Comparison of ENCODE assay signal across 1 cellular context in genomic region chr3:58049143-58049785, GRCh38.
A peak's percentile ranks its signal among the peaks of the same experiment; 100 is the strongest.
TF ChIP-seq lines count a peak whose summit lies in the region.

No MANE protein-coding gene starts in this region.

TF ChIP-seq in HepG2, 621 proteins besides CTCF, POLR2A, EP300 and RAD21 (continued from another document and continues in another):
- peak; percentile 50; the same call in 1 of the 2 replicates for TF ChIP-seq BORCS8-MEF2B (CRISPR knock-in tag; IDR thresholded peaks at IDR 0.05)
- TF ChIP-seq SUZ12 (IDR thresholded peaks at IDR 0.05; ENCODE audit: low read depth, low read length) = no peak
- no peak for TF ChIP-seq ZNF781 (CRISPR knock-in tag; IDR thresholded peaks at IDR 0.05; ENCODE audit: borderline replicate concordance, not compliant biosample characterization)
- no peak for TF ChIP-seq ZNF777 (CRISPR knock-in tag; IDR thresholded peaks at IDR 0.05)
- TF ChIP-seq TARDBP (CRISPR knock-in tag; IDR thresholded peaks at IDR 0.05) = peak; percentile 86; the same call in 1 of the 2 replicates
- peak; percentile 69; the same call in 1 of the 2 replicates for TF ChIP-seq YEATS2 (CRISPR knock-in tag; IDR thresholded peaks at IDR 0.05; ENCODE audit: borderline replicate concordance)
- 0 out of 2 replicates have a peak, but pooled peaks have one; percentile 14 for TF ChIP-seq RFX3 (CRISPR knock-in tag; IDR thresholded peaks at IDR 0.05)
- peak; percentile 61; the same call in 1 of the 2 replicates for TF ChIP-seq HNF1A (IDR thresholded peaks at IDR 0.05; ENCODE audit: low read depth)
- peak; percentile 86 for TF ChIP-seq HNF1A (CRISPR knock-in tag; IDR thresholded peaks at IDR 0.05; ENCODE audit: borderline replicate concordance)
- TF ChIP-seq DRAP1 (CRISPR knock-in tag; IDR thresholded peaks at IDR 0.05) = peak; percentile 81
- TF ChIP-seq ZNF251 (CRISPR knock-in tag; IDR thresholded peaks at IDR 0.05) = no peak
- TF ChIP-seq ISL2 (CRISPR knock-in tag; IDR thresholded peaks at IDR 0.05) = peak; percentile 90
- TF ChIP-seq PLRG1 (conservative IDR thresholded peaks at IDR 0.05) = no peak
- TF ChIP-seq AHDC1 (CRISPR knock-in tag; IDR thresholded peaks at IDR 0.05; ENCODE audit: borderline replicate concordance) = peak; percentile 68; the same call in 1 of the 2 replicates
- peak; percentile 64; the same call in 1 of the 2 replicates for TF ChIP-seq TGIF2 (CRISPR knock-in tag; IDR thresholded peaks at IDR 0.05)
- no peak for TF ChIP-seq CENPX (CRISPR knock-in tag; IDR thresholded peaks at IDR 0.05)
- no peak for TF ChIP-seq AGO1 (IDR thresholded peaks at IDR 0.05; ENCODE audit: low read depth, low read length, poor library complexity, severe bottlenecking)
- peak; percentile 74 for TF ChIP-seq PPARG (CRISPR knock-in tag; conservative IDR thresholded peaks at IDR 0.05)
- TF ChIP-seq ZMYM4 (CRISPR knock-in tag; IDR thresholded peaks at IDR 0.05) = peak; percentile 78
- TF ChIP-seq ZGPAT (CRISPR knock-in tag; IDR thresholded peaks at IDR 0.05) = peak; percentile 84
- TF ChIP-seq ZNF276 (CRISPR knock-in tag; IDR thresholded peaks at IDR 0.05; ENCODE audit: low read depth) = 0 out of 2 replicates have a peak, but pooled peaks have one; percentile 32
- TF ChIP-seq ZBTB20 (CRISPR knock-in tag; IDR thresholded peaks at IDR 0.05; ENCODE audit: borderline replicate concordance, low read depth) = peak; percentile 23; the same call in 1 of the 2 replicates
- no peak for TF ChIP-seq ZNF207 (IDR thresholded peaks at IDR 0.05; ENCODE audit: borderline replicate concordance)
- TF ChIP-seq HIC2 (CRISPR knock-in tag; IDR thresholded peaks at IDR 0.05; ENCODE audit: low read depth) = 0 out of 2 replicates have a peak, but pooled peaks have one; percentile 20
- peak; percentile 88 for TF ChIP-seq PHF21A (CRISPR knock-in tag; IDR thresholded peaks at IDR 0.05)
- no peak for TF ChIP-seq SMAD9 (CRISPR knock-in tag; IDR thresholded peaks at IDR 0.05)
- peak; percentile 47; the same call in 1 of the 2 replicates for TF ChIP-seq IRF9 (CRISPR knock-in tag; IDR thresholded peaks at IDR 0.05; ENCODE audit: borderline replicate concordance)
- TF ChIP-seq JUNB (CRISPR knock-in tag; IDR thresholded peaks at IDR 0.05; ENCODE audit: borderline replicate concordance) = peak; percentile 90
- TF ChIP-seq POGK (CRISPR knock-in tag; conservative IDR thresholded peaks at IDR 0.05) = peak; percentile 88
- TF ChIP-seq RERE (CRISPR knock-in tag; IDR thresholded peaks at IDR 0.05; ENCODE audit: low read depth) = 0 out of 2 replicates have a peak, but pooled peaks have one; percentile 26
